14 cellular contexts compared by ENCODE assay signal in genomic region chr4:101224358-101225218, GRCh38.
"Had no signal": no experiment of that assay in that cellular context is flagged by ENCODE, and none has a peak within 500 bp of the region (broad histone marks: within the 10 kb centered on the region; RNA-seq: fewer than 3 reads in every experiment).

No MANE protein-coding gene starts in this region.

- H3K4me3 ChIP-seq: adrenal gland, mucosa of descending colon, stomach, thoracic aorta had no signal

- DNase-seq: activated CD4-positive, alpha-beta T cell treated with anti-CD3 and anti-CD28 coated beads for 4 hours; activated CD8-positive, alpha-beta T cell treated with anti-CD3 and anti-CD28 coated beads, Interleukin-2, amount 10 ng/mL, durations not matched to agents 7 days and 5 days; activated naive CD4-positive, alpha-beta T cell treated with anti-CD3 and anti-CD28 coated beads, Interleukin-2, amount 50 U/mL, for 16 hours; adrenal gland; mucosa of descending colon; stimulated activated CD4-positive, alpha-beta T cell treated with anti-CD3 and anti-CD28 coated beads, Interleukin-4, amount 100 ng/mL, for 4 hours; stomach; T1000; WERI-Rb-1 had no signal

- ATAC-seq: activated CD8-positive, alpha-beta T cell treated with anti-CD3 and anti-CD28 coated beads, Interleukin-2, amount 10 ng/mL, durations not matched to agents 7 days and 5 days; esophagus mucosa; mucosa of descending colon had no signal

- H3K27me3 ChIP-seq: adrenal gland, stomach had no signal

- H3K36me3 ChIP-seq: adrenal gland, stomach, thoracic aorta, WERI-Rb-1 had no signal

- H3K4me3 Mint-ChIP-seq: activated CD8-positive, alpha-beta T cell treated with anti-CD3 and anti-CD28 coated beads, Interleukin-2, amount 10 ng/mL, durations not matched to agents 7 days and 5 days; brain; dendritic cell treated with granulocyte-macrophage colony-stimulating factor and Interleukin-4, amounts not matched to agents 40 ng/mL and 50 ng/mL, for 4 days; nephron had no signal

- H3K27ac Mint-ChIP-seq: activated CD8-positive, alpha-beta T cell treated with anti-CD3 and anti-CD28 coated beads, Interleukin-2, amount 10 ng/mL, durations not matched to agents 7 days and 5 days; brain; dendritic cell treated with granulocyte-macrophage colony-stimulating factor and Interleukin-4, amounts not matched to agents 40 ng/mL and 50 ng/mL, for 4 days; nephron had no signal

- H3K27ac ChIP-seq: adrenal gland, stomach, thoracic aorta, WERI-Rb-1 had no signal

- H3K9me3 ChIP-seq: adrenal gland, mucosa of descending colon, stomach, thoracic aorta had no signal

- H3K9me3 Mint-ChIP-seq: dendritic cell treated with granulocyte-macrophage colony-stimulating factor and Interleukin-4, amounts not matched to agents 40 ng/mL and 50 ng/mL, for 4 days; nephron had no signal

- H3K36me3 Mint-ChIP-seq: brain had no signal

- H3K27me3 Mint-ChIP-seq: brain; dendritic cell treated with granulocyte-macrophage colony-stimulating factor and Interleukin-4, amounts not matched to agents 40 ng/mL and 50 ng/mL, for 4 days had no signal
